Comparison of ENCODE assay signal across 21 cellular contexts in the genomic region with DNA sequence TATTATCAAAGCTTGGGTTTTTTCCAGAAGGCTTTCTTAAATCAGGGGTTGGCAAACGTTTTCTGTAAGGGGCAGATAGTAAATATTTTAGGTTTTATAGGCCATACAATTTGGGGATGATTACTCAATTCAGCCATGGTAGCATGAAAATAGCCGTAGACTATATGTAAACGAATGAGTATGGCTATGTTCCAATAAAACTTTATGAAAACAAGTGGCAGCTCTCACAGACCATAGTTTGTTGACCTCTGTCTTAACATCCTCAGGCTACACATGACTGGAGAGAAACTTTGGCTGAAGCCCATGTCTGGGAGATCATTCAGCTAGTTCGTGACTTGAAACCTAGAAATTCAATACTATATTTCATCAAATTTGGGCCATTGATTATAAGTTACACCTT. TPM values are rescaled to one million over a fixed set of nuclear protein-coding genes. Genes with fewer than 3 reads are reported as not detected.
DNase-seq lines count a peak whose midpoint lies in the region; ATAC-seq and TF ChIP-seq lines count a peak whose summit lies in the region.
"Had no signal": no experiment of that assay in that cellular context is flagged by ENCODE, and none has a peak within 500 bp of the region (broad histone marks: within the 10 kb centered on the region; RNA-seq: fewer than 3 reads in every experiment).

No MANE protein-coding gene starts in this region.

- H3K27me3 ChIP-seq in IMR-90 (ENCODE audit: control insufficient read depth, insufficient read depth, low read length) (no peaks in the 10 kb centered on the region), breast epithelium (no peaks in the 10 kb centered on the region), liver (ENCODE audit: control insufficient read depth in 4 of 4, insufficient read depth in 4 of 4, low read length in 3 of 4) (no peaks in the 10 kb centered on the region), tibial artery (no peaks in the 10 kb centered on the region)
- H3K27me3 ChIP-seq: pancreas had no signal

- no peak overlapping the region for H2AK5ac ChIP-seq in IMR-90 (ENCODE audit: low read depth, low read length)

- H2AK9ac ChIP-seq in IMR-90 (replicated peaks; ENCODE audit: low read depth, low read length, poor library complexity) = no peak overlapping the region

- no peak overlapping the region for H3K23ac ChIP-seq in IMR-90 (ENCODE audit: low read depth, low read length)

- DNase-seq in IMR-90 = peak; percentile 23
- DNase-seq in breast epithelium (ENCODE audit: low spot score in 2 of 2) = no peak
- no peak for DNase-seq in tibial artery
- DNase-seq in CD1c-positive myeloid dendritic cell (ENCODE audit: extremely low spot score) = no peak
- DNase-seq in mucosa of gallbladder (ENCODE audit: low spot score) = no peak
- DNase-seq: activated B cell treated with CpG ODN at 0.5 μM for 24 hours; activated CD4-positive, alpha-beta memory T cell treated with anti-CD3 and anti-CD28 coated beads, Interleukin-2, amount 10 ng/mL, durations not matched to agents 7 days and 5 days; activated naive CD4-positive, alpha-beta T cell treated with Interleukin-2 at 50 U/mL for 16 hours; activated T-cell treated with anti-CD3 and anti-CD28 coated beads, Interleukin-2, amount 50 U/mL, for 24 hours; AML-193; DMS79; H7; immature natural killer cell; NCI-H1105; NCI-H510A treated with DMSO at 0.1 percent for 48 hours; pancreas had no signal

- TF ChIP-seq RAD21 in IMR-90 (IDR thresholded peaks at IDR 0.05; ENCODE audit: low read length) (no peak), liver (IDR thresholded peaks at IDR 0.05) (no peak)

- 25% methylated on average over 2 of the region's 4 CpGs; no CpG with 5 or more reads in 1 of the 2 experiments for WGBS in IMR-90 (ENCODE audit: extremely low coverage in 2 of 2, insufficient read length in 1 of 2), 2 experiments
- WGBS in liver = 39% methylated on average over 4 of the region's 4 CpGs

- H4K91ac ChIP-seq in IMR-90 (ENCODE audit: insufficient read depth, low read depth, low read length) = no peak overlapping the region

- no peak overlapping the region for H2BK5ac ChIP-seq in IMR-90 (ENCODE audit: low read depth, low read length, poor library complexity, severe bottlenecking)

- H2AFZ ChIP-seq in IMR-90 (replicated peaks; ENCODE audit: low read length, poor library complexity) = no peak overlapping the region

- no peak overlapping the region for H2BK20ac ChIP-seq in IMR-90 (ENCODE audit: low read depth, low read length)

- no peak overlapping the region for H3K14ac ChIP-seq in IMR-90 (replicated peaks; ENCODE audit: low read depth, low read length)

- BruUV-seq in IMR-90 (replicated peaks; lab: Mats Ljungman, UMichigan) = no TSS peak

- intact Hi-C loops in IMR-90 (cut with micrococcal nuclease) = no loop called here
- intact Hi-C loops in breast epithelium (cut with DNase I; ENCODE audit: low total_unique reads) = no loop called here
- intact Hi-C loops in tibial artery (cut with DNase I; ENCODE audit: low total_unique reads) = no loop called here

- no peak overlapping the region for H4K5ac ChIP-seq in IMR-90 (ENCODE audit: low read depth, low read length)

- H3K4me1 ChIP-seq in IMR-90 (ENCODE audit: control insufficient read depth, insufficient read depth, low read length) (peaks cover 5% of the 10 kb centered on the region), breast epithelium (peaks cover 9 to 27% of the 10 kb centered on the region in 2 donors), liver (ENCODE audit: control insufficient read depth in 4 of 4, insufficient read depth in 4 of 4, low read length in 3 of 4) (peaks cover 4 to 50% (median 19%) of the 10 kb centered on the region in 4 donors), tibial artery (peaks cover 0 to 65% (median 49%) of the 10 kb centered on the region in 4 donors)

- no peak overlapping the region for H3K18ac ChIP-seq in IMR-90 (ENCODE audit: low read depth, low read length)

- no peak overlapping the region for H3K4me2 ChIP-seq in IMR-90 (ENCODE audit: low read depth, low read length)

- H3K9me1 ChIP-seq in IMR-90 (ENCODE audit: insufficient read depth, low read length) = peaks cover 8% of the 10 kb centered on the region

- no peaks in the 10 kb centered on the region for H3K9me3 ChIP-seq in IMR-90 (ENCODE audit: control insufficient read depth, insufficient read depth, low read length)
- H3K9me3 ChIP-seq in breast epithelium = no peaks in the 10 kb centered on the region
- no peaks in the 10 kb centered on the region for H3K9me3 ChIP-seq in liver (ENCODE audit: control insufficient read depth in 4 of 4, low read length in 3 of 4)
- no peaks in the 10 kb centered on the region for H3K9me3 ChIP-seq in tibial artery
- H3K9me3 ChIP-seq: pancreas had no signal

- no peak overlapping the region for H4K8ac ChIP-seq in IMR-90 (ENCODE audit: low read depth in 2 of 2, low read length in 2 of 2)

- H3K56ac ChIP-seq in IMR-90 (ENCODE audit: extremely low read depth, insufficient read depth, low read length) = no peak overlapping the region

- TF ChIP-seq CTCF in IMR-90 (conservative IDR thresholded peaks at IDR 0.05; ENCODE audit: low read depth, low read length) (no peak), breast epithelium (IDR thresholded peaks at IDR 0.05) (no peak), liver (IDR thresholded peaks at IDR 0.05; ENCODE audit: low read depth, low read length, missing input control) (no peak), tibial artery (IDR thresholded peaks at IDR 0.05) (no peak)

- POLR2A ChIA-PET in IMR-90 (lab: Charles Lee; ENCODE audit: unreplicated experiment) = no interaction called here

- dilution Hi-C loops in IMR-90 (cut with HindIII; ENCODE audit: low sequenced_read_pairs, unreplicated experiment) = loop anchor here (25.0 kb wide), 1 partner anchor 185 kb away; no protein-coding TSS in a partner anchor

- no peak overlapping the region for H2BK120ac ChIP-seq in IMR-90 (ENCODE audit: low read depth, low read length)

- in situ Hi-C loops in IMR-90 (cut with MboI; ENCODE audit: low sequenced_read_pairs) = no loop called here

- H3K27ac ChIP-seq in IMR-90 (ENCODE audit: insufficient read depth, low read length) = no peak overlapping the region
- H3K27ac ChIP-seq in breast epithelium = peak overlapping the region; percentile 41 to 68
- H3K27ac ChIP-seq in liver (ENCODE audit: low read depth in 1 of 2, low read length in 2 of 2) = peak overlapping the region; percentile 36 to 71
- peak overlapping the region; percentile 42 to 56 for H3K27ac ChIP-seq in tibial artery
- H3K27ac ChIP-seq: pancreas, SK-N-MC had no signal

- H3K4me3 ChIP-seq in IMR-90 (ENCODE audit: insufficient read depth, low read depth, low read length) (no peak overlapping the region), breast epithelium (no peak overlapping the region), liver (ENCODE audit: low read depth in 1 of 3, low read length in 3 of 3) (no peak overlapping the region), tibial artery (no peak overlapping the region)
- H3K4me3 ChIP-seq: lung, pancreas, SK-N-MC had no signal

- H3K9ac ChIP-seq in IMR-90 (ENCODE audit: low read depth, low read length) (no peak overlapping the region), liver (ENCODE audit: low read depth in 1 of 2, low read length in 2 of 2) (no peak overlapping the region)

- peaks cover 11% of the 10 kb centered on the region for H3K36me3 ChIP-seq in IMR-90 (ENCODE audit: control insufficient read depth, insufficient read depth, low read length)
- no peaks in the 10 kb centered on the region for H3K36me3 ChIP-seq in breast epithelium
- peaks cover 1 to 51% (median 26%) of the 10 kb centered on the region in 4 donors for H3K36me3 ChIP-seq in liver (ENCODE audit: control insufficient read depth in 4 of 4, insufficient read depth in 3 of 4, low read depth in 1 of 4, low read length in 3 of 4)
- peaks cover 0 to 8% (median 6%) of the 10 kb centered on the region in 3 donors for H3K36me3 ChIP-seq in tibial artery
- H3K36me3 ChIP-seq: pancreas had no signal

- no peak for TF ChIP-seq POLR2A in IMR-90 (IDR thresholded peaks at IDR 0.05; ENCODE audit: low read depth, low read length)
- TF ChIP-seq POLR2A in breast epithelium (IDR thresholded peaks at IDR 0.05) = no peak

- CTCF ChIA-PET in IMR-90 (lab: Yijun Ruan, JAX) = interaction anchor here (0.6 to 2.1 kb wide), 2 partner anchors 11 to 1981 kb away, joined by 6 to 8 read pairs; no protein-coding TSS in a partner anchor

- peaks cover 50 to 63% of the 10 kb centered on the region in 2 experiments for H3K79me1 ChIP-seq in IMR-90 (ENCODE audit: low read depth in 1 of 2, low read length in 2 of 2)

- no peak overlapping the region for H2BK15ac ChIP-seq in IMR-90 (ENCODE audit: low read depth, low read length)

- H4K20me1 ChIP-seq in IMR-90 (ENCODE audit: insufficient read depth, low read length) = peaks cover 3% of the 10 kb centered on the region; the same call in 1 of the 2 replicates

- H3K4ac ChIP-seq in IMR-90 (ENCODE audit: low read depth, low read length) = no peak overlapping the region

- ATAC-seq in IMR-90 (ENCODE audit: low read depth) (peak; percentile 25), GM18517 (IDR thresholded peaks at IDR 0.05; ENCODE audit: unreplicated experiment) (no peak)
- ATAC-seq: stimulated activated memory B cell treated with anti-CD40 and anti-IgM and Interleukin-4, amounts not matched to agents 10 μg/mL and 1 μg/mL and 100 μg/mL, for 72 hours had no signal

TF ChIP-seq in IMR-90, 13 proteins besides CTCF, POLR2A, EP300 and RAD21:
- TF ChIP-seq NFE2L2 (IDR thresholded peaks at IDR 0.05; ENCODE audit: low read depth, low read length) = no peak

TF ChIP-seq in liver, 16 proteins besides CTCF, POLR2A, EP300 and RAD21:
- peak in 1 of 2 donors; percentile 30 for TF ChIP-seq RXRA (IDR thresholded peaks at IDR 0.05)
- no peak for TF ChIP-seq NR2F2 (IDR thresholded peaks at IDR 0.05)
- no peak for TF ChIP-seq TAF1 (conservative IDR thresholded peaks at IDR 0.05)

RNA-seq across cellular contexts. Expression of a gene that starts 30.2 kb away (rescaled TPM):
- total RNA-seq in IMR-90 (2012; rRNA removed) (58.8 and 101 TPM in 2 replicates), breast epithelium (100 to 1,000 TPM; 147 to 337 (median 204) TPM), liver (100 to 1,000 TPM in 1 of 2 donors, 10 to 100 TPM in 1; 76.2 to 341 TPM), mucosa of gallbladder (129 TPM)
- polyA plus RNA-seq in IMR-90 (2012; rRNA removed) (36.7 and 45.0 TPM in 2 replicates), liver (100 to 1,000 TPM; 182 to 723 TPM)
- polyA plus RNA-seq in IMR-90 (2012; cell fraction: cytosol; rRNA removed) = 5.2 and 7.8 TPM in 2 replicates
- polyA plus RNA-seq in IMR-90 (2012; cell fraction: nucleus; rRNA removed; ENCODE audit: low replicate concordance) = 2.2 and 18.2 TPM in 2 replicates
